1 cellular context compared by ENCODE assay signal in the genomic region with DNA sequence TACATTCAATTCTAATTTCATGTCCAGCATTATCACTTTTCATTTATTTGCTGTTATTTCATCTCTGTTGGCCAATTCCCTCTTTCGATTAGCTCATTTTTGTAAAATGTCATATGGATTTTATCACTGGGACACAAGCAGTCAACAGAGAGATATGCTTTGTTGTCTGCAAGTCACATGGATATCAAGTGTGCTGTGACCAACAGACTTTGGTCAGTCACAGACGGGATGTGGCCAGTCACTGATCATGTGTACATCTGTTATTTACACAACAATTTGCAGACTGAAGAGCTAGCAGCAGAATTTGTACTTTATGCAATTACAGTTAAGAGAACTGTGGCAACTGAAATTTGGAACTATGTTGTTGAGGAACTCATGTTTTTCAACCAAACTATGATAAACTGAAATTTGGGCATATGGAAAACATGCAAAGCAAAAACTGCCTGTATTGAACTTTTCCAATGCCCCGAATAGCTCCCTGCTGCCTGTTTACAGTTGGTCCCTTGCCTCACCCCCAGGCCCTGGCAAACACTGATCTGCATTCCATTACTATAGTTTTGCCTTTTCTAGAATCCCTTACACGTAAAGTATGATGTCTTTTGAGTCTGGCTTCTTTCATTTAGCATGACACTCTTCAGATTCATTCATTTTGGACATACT.
TF ChIP-seq lines count a peak whose summit lies in the region.

No MANE protein-coding gene starts in this region.

TF ChIP-seq in K562, 482 proteins besides CTCF, POLR2A, EP300 and RAD21 (continued from another document and continues in another):
- TF ChIP-seq, protein P1, sequence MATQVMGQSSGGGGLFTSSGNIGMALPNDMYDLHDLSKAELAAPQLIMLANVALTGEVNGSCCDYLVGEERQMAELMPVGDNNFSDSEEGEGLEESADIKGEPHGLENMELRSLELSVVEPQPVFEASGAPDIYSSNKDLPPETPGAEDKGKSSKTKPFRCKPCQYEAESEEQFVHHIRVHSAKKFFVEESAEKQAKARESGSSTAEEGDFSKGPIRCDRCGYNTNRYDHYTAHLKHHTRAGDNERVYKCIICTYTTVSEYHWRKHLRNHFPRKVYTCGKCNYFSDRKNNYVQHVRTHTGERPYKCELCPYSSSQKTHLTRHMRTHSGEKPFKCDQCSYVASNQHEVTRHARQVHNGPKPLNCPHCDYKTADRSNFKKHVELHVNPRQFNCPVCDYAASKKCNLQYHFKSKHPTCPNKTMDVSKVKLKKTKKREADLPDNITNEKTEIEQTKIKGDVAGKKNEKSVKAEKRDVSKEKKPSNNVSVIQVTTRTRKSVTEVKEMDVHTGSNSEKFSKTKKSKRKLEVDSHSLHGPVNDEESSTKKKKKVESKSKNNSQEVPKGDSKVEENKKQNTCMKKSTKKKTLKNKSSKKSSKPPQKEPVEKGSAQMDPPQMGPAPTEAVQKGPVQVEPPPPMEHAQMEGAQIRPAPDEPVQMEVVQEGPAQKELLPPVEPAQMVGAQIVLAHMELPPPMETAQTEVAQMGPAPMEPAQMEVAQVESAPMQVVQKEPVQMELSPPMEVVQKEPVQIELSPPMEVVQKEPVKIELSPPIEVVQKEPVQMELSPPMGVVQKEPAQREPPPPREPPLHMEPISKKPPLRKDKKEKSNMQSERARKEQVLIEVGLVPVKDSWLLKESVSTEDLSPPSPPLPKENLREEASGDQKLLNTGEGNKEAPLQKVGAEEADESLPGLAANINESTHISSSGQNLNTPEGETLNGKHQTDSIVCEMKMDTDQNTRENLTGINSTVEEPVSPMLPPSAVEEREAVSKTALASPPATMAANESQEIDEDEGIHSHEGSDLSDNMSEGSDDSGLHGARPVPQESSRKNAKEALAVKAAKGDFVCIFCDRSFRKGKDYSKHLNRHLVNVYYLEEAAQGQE (CRISPR knock-in tag; IDR thresholded peaks at IDR 0.05; ENCODE audit: low read depth): no peak
- TF ChIP-seq ZNF57 (CRISPR knock-in tag; IDR thresholded peaks at IDR 0.05): no peak
- TF ChIP-seq, protein P2, sequence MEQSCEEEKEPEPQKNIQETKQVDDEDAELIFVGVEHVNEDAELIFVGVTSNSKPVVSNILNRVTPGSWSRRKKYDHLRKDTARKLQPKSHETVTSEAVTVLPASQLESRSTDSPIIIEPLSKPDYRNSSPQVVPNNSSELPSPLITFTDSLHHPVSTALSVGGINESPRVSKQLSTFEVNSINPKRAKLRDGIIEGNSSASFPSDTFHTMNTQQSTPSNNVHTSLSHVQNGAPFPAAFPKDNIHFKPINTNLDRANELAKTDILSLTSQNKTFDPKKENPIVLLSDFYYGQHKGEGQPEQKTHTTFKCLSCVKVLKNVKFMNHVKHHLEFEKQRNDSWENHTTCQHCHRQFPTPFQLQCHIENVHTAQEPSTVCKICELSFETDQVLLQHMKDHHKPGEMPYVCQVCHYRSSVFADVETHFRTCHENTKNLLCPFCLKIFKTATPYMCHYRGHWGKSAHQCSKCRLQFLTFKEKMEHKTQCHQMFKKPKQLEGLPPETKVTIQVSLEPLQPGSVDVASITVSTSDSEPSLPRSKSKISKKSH (CRISPR knock-in tag; IDR thresholded peaks at IDR 0.05): no peak
- no peak for TF ChIP-seq CCAR2 (IDR thresholded peaks at IDR 0.05; ENCODE audit: low read depth, low read length)
- TF ChIP-seq NR3C1 (CRISPR knock-in tag; IDR thresholded peaks at IDR 0.05): no peak
- TF ChIP-seq YBX1 (IDR thresholded peaks at IDR 0.05): no peak
- TF ChIP-seq GTF2A2 (tag; IDR thresholded peaks at IDR 0.05): no peak
- no peak for TF ChIP-seq CHD2 (IDR thresholded peaks at IDR 0.05; ENCODE audit: low read depth, low read length)
- TF ChIP-seq ZSCAN29 (IDR thresholded peaks at IDR 0.05): no peak
- TF ChIP-seq SAP30 (IDR thresholded peaks at IDR 0.05; ENCODE audit: borderline replicate concordance, insufficient read depth, low read depth, low read length, poor library complexity, severe bottlenecking): no peak
- TF ChIP-seq ZNF764 (CRISPR knock-in tag; IDR thresholded peaks at IDR 0.05; ENCODE audit: low read depth): no peak
- TF ChIP-seq CHAMP1 (IDR thresholded peaks at IDR 0.05): peak; percentile 56; the same call in 1 of the 2 replicates
- TF ChIP-seq ZNF584 (CRISPR knock-in tag; IDR thresholded peaks at IDR 0.05; ENCODE audit: low read depth): no peak; the same call in 1 of the 2 replicates
- peak; percentile 72; the same call in 1 of the 2 replicates for TF ChIP-seq JUND (IDR thresholded peaks at IDR 0.05; ENCODE audit: borderline replicate concordance, low read depth, low read length)
- peak; percentile 55; the same call in 1 of the 3 replicates for TF ChIP-seq JUND (tag; IDR thresholded peaks at IDR 0.05; ENCODE audit: borderline replicate concordance, low read depth, low read length)
- no peak for TF ChIP-seq KHSRP (IDR thresholded peaks at IDR 0.05)
- peak; percentile 50; the same call in 1 of the 2 replicates for TF ChIP-seq CTBP1 (IDR thresholded peaks at IDR 0.05; ENCODE audit: borderline replicate concordance)
- TF ChIP-seq, protein P3, sequence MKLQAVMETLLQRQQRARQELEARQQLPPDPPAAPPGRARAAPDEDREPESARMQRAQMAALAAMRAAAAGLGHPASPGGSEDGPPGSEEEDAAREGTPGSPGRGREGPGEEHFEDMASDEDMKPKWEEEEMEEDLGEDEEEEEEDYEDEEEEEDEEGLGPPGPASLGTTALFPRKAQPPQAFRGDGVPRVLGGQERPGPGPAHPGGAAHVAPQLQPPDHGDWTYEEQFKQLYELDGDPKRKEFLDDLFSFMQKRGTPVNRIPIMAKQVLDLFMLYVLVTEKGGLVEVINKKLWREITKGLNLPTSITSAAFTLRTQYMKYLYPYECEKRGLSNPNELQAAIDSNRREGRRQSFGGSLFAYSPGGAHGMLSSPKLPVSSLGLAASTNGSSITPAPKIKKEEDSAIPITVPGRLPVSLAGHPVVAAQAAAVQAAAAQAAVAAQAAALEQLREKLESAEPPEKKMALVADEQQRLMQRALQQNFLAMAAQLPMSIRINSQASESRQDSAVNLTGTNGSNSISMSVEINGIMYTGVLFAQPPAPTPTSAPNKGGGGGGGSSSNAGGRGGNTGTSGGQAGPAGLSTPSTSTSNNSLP (IDR thresholded peaks at IDR 0.05; ENCODE audit: borderline replicate concordance, low read depth, low read length): no peak
- peak; percentile 61; the same call in 1 of the 2 replicates for TF ChIP-seq SMARCE1 (IDR thresholded peaks at IDR 0.05)
- TF ChIP-seq NR2C2 (CRISPR knock-in tag; IDR thresholded peaks at IDR 0.05): no peak
- TF ChIP-seq NR2C2 (tag; IDR thresholded peaks at IDR 0.05): no peak
- peak; percentile 49; the same call in 1 of the 2 replicates for TF ChIP-seq ADNP (tag; IDR thresholded peaks at IDR 0.05)
- TF ChIP-seq C11orf30 (IDR thresholded peaks at IDR 0.05; ENCODE audit: low read depth): no peak
- TF ChIP-seq ID3 (CRISPR knock-in tag; IDR thresholded peaks at IDR 0.05): no peak; the same call in 1 of the 2 replicates
- TF ChIP-seq ID3 (tag; IDR thresholded peaks at IDR 0.05): peak; percentile 73
- no peak for TF ChIP-seq SAFB (IDR thresholded peaks at IDR 0.05; ENCODE audit: borderline replicate concordance, low read depth, low read length)
- no peak for TF ChIP-seq MAFF (IDR thresholded peaks at IDR 0.05; ENCODE audit: low read length)
- TF ChIP-seq ILK (tag; IDR thresholded peaks at IDR 0.05; ENCODE audit: borderline replicate concordance, low read depth): no peak
- TF ChIP-seq ZNF518B (CRISPR knock-in tag; IDR thresholded peaks at IDR 0.05): 0 out of 2 replicates have a peak, but pooled peaks have one; percentile 67
- TF ChIP-seq STAT5A (IDR thresholded peaks at IDR 0.05; ENCODE audit: borderline replicate concordance, low read length): no peak
- TF ChIP-seq ZBTB7A (IDR thresholded peaks at IDR 0.05; ENCODE audit: borderline replicate concordance, control insufficient read depth, low read depth, low read length): no peak
- TF ChIP-seq ZFX (CRISPR knock-in tag; IDR thresholded peaks at IDR 0.05): no peak
- TF ChIP-seq HMG20B (CRISPR knock-in tag; IDR thresholded peaks at IDR 0.05): no peak
- no peak for TF ChIP-seq FUS (optimal IDR thresholded peaks at IDR 0.05; ENCODE audit: low read depth, low read length)
- TF ChIP-seq, protein P4, sequence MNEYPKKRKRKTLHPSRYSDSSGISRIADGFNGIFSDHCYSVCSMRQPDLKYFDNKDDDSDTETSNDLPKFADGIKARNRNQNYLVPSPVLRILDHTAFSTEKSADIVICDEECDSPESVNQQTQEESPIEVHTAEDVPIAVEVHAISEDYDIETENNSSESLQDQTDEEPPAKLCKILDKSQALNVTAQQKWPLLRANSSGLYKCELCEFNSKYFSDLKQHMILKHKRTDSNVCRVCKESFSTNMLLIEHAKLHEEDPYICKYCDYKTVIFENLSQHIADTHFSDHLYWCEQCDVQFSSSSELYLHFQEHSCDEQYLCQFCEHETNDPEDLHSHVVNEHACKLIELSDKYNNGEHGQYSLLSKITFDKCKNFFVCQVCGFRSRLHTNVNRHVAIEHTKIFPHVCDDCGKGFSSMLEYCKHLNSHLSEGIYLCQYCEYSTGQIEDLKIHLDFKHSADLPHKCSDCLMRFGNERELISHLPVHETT (CRISPR knock-in tag; conservative IDR thresholded peaks at IDR 0.05 in 1 of 2, IDR thresholded peaks at IDR 0.05 in 1 of 2): peak in 1 of 2 experiments; percentile 32; a peak in 1 of 4 replicates
- TF ChIP-seq MYBL2 (IDR thresholded peaks at IDR 0.05; ENCODE audit: low read depth): no peak
- no peak for TF ChIP-seq MYBL2 (CRISPR knock-in tag; IDR thresholded peaks at IDR 0.05; ENCODE audit: borderline replicate concordance)
- TF ChIP-seq, protein P5, sequence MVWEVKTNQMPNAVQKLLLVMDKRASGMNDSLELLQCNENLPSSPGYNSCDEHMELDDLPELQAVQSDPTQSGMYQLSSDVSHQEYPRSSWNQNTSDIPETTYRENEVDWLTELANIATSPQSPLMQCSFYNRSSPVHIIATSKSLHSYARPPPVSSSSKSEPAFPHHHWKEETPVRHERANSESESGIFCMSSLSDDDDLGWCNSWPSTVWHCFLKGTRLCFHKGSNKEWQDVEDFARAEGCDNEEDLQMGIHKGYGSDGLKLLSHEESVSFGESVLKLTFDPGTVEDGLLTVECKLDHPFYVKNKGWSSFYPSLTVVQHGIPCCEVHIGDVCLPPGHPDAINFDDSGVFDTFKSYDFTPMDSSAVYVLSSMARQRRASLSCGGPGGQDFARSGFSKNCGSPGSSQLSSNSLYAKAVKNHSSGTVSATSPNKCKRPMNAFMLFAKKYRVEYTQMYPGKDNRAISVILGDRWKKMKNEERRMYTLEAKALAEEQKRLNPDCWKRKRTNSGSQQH (CRISPR knock-in tag; IDR thresholded peaks at IDR 0.05): no peak
- peak; percentile 53; the same call in 1 of the 2 replicates for TF ChIP-seq MTA3 (IDR thresholded peaks at IDR 0.05; ENCODE audit: borderline replicate concordance)
- no peak for TF ChIP-seq E2F1 (CRISPR knock-in tag; IDR thresholded peaks at IDR 0.05)
- TF ChIP-seq NFATC3 (IDR thresholded peaks at IDR 0.05): no peak
- no peak for TF ChIP-seq ZNF785 (CRISPR knock-in tag; IDR thresholded peaks at IDR 0.05)
- no peak for TF ChIP-seq MEF2D (tag; conservative IDR thresholded peaks at IDR 0.05; ENCODE audit: low read depth)
- no peak for TF ChIP-seq PTBP1 (IDR thresholded peaks at IDR 0.05; ENCODE audit: low read depth, low read length)
- TF ChIP-seq RNF2 (IDR thresholded peaks at IDR 0.05): peak; percentile 46; the same call in 1 of the 2 replicates
- TF ChIP-seq TAF9B (IDR thresholded peaks at IDR 0.05; ENCODE audit: partially characterized antibody): peak; percentile 22
